ENCODE assay signal across 8 cellular contexts in the genomic region with DNA sequence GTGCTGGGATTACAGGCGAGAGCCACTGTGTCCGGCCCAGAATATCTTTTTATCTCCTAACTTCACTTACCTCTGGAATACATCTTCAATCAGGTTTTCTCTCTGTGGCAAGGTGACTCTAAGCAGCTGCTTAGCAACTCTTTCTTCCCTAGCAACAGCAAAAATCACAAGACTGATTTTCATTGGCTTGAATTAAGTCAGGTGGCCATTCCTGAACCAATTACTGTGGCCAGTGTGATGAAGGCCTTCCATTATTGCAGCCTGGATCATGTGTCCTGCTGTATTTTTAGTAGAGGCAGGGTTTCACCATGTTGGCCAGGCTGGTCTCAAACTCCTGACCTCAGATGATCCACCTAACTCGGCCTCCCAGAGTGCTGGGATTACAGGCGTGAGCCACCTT. TPM values are rescaled to one million over a fixed set of nuclear protein-coding genes. Genes with fewer than 3 reads are reported as not detected.
DNase-seq lines count a peak whose midpoint lies in the region; ATAC-seq and TF ChIP-seq lines count a peak whose summit lies in the region.

No MANE protein-coding gene starts in this region.

- ATAC-seq in GM19395 (IDR thresholded peaks at IDR 0.05; ENCODE audit: unreplicated experiment), result no peak

- TF ChIP-seq EP300 in Ishikawa (IDR thresholded peaks at IDR 0.05; ENCODE audit: borderline replicate concordance), result no peak

- TF ChIP-seq CTCF in foreskin fibroblast (IDR thresholded peaks at IDR 0.05; ENCODE audit: low read depth, low read length), result no peak

- DNase-seq in DMS53 (lab: John Stamatoyannopoulos, UW) (peak; percentile 94), SHP77 (lab: John Stamatoyannopoulos, UW) (peak; percentile 74 to 78), foreskin fibroblast (peak; percentile 43 to 67), NK-92 (lab: John Stamatoyannopoulos, UW; ENCODE audit: unreplicated experiment) (no peak), ureter (ENCODE audit: low spot score) (no peak), NCI-H2107 treated with DMSO at 0.1 percent for 48 hours (lab: John Stamatoyannopoulos, UW; ENCODE audit: unreplicated experiment) (no peak)

- no peak overlapping the region for H3K4me3 ChIP-seq in foreskin fibroblast (ENCODE audit: low read depth in 1 of 2, low read length in 2 of 2)

- no peak for TF ChIP-seq RAD21 in Ishikawa (IDR thresholded peaks at IDR 0.05; ENCODE audit: low read depth)

TF ChIP-seq in Ishikawa, 13 proteins besides CTCF, POLR2A, EP300 and RAD21:
- TF ChIP-seq ZBTB7A (IDR thresholded peaks at IDR 0.05; ENCODE audit: low read depth) (no peak), NFIC (IDR thresholded peaks at IDR 0.05) (no peak), YY1 (IDR thresholded peaks at IDR 0.05; ENCODE audit: low read depth) (no peak), FOXM1 (IDR thresholded peaks at IDR 0.05; ENCODE audit: borderline replicate concordance, low read depth) (no peak), TAF1 (IDR thresholded peaks at IDR 0.05; ENCODE audit: low read depth) (no peak), EGR1 (IDR thresholded peaks at IDR 0.05) (no peak)
- TF ChIP-seq, protein P1, sequence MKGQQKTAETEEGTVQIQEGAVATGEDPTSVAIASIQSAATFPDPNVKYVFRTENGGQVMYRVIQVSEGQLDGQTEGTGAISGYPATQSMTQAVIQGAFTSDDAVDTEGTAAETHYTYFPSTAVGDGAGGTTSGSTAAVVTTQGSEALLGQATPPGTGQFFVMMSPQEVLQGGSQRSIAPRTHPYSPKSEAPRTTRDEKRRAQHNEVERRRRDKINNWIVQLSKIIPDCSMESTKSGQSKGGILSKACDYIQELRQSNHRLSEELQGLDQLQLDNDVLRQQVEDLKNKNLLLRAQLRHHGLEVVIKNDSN (IDR thresholded peaks at IDR 0.05), result peak; percentile 93

RNA-seq across cellular contexts. Expression of gene LTBP4, which starts 9.0 kb away (rescaled TPM):
- total RNA-seq in ureter, result 239 TPM

RNA-seq across cellular contexts. Expression of gene SHKBP1, which starts 15.5 kb away (rescaled TPM):
- total RNA-seq in ureter, result 61.2 TPM

Comparison
In these comparisons a context has a peak if more than half of its experiments do, and no peak if none do; other contexts are left out.
1. DNase-seq: peak in DMS53 (single experiment), SHP77 (2 of 2) and foreskin fibroblast (2 of 2); none in NK-92 (single experiment), ureter (single experiment) and NCI-H2107 treated with DMSO at 0.1 percent for 48 hours (single experiment).